Comparison of ENCODE assay signal across 8 cellular contexts in genomic region chr2:11466307-11467125, GRCh38. TPM values are rescaled to one million over a fixed set of nuclear protein-coding genes. Genes with fewer than 3 reads are reported as not detected.
DNase-seq lines count a peak whose midpoint lies in the region; ATAC-seq and TF ChIP-seq lines count a peak whose summit lies in the region.

No MANE protein-coding gene starts in this region.

- H4K8ac ChIP-seq in IMR-90 (ENCODE audit: low read depth in 2 of 2, low read length in 2 of 2) = peak overlapping the region; percentile 87 to 92; a peak in 3 of 4 replicates

- peaks cover 28% of the 10 kb centered on the region for H4K20me1 ChIP-seq in IMR-90 (ENCODE audit: insufficient read depth, low read length)

- no peak overlapping the region for H3K56ac ChIP-seq in IMR-90 (ENCODE audit: extremely low read depth, insufficient read depth, low read length)

- H3K9ac ChIP-seq in IMR-90 (ENCODE audit: low read depth, low read length) = peak overlapping the region; percentile 32

- H3K4ac ChIP-seq in IMR-90 (ENCODE audit: low read depth, low read length) = peak overlapping the region; percentile 11; the same call in 1 of the 2 replicates

- H3K27ac ChIP-seq in 22Rv1 = peak overlapping the region; percentile 71; the same call in 1 of the 2 replicates
- no peak overlapping the region for H3K27ac ChIP-seq in IMR-90 (ENCODE audit: insufficient read depth, low read length)
- H3K27ac ChIP-seq in left lung = peak overlapping the region; percentile 92 to 93
- H3K27ac ChIP-seq in tibial nerve = peak overlapping the region; percentile 79 to 96 (median 86)

- peaks cover 8 to 37% of the 10 kb centered on the region in 2 experiments; a peak in 3 of 4 replicates for H3K79me1 ChIP-seq in IMR-90 (ENCODE audit: low read depth in 1 of 2, low read length in 2 of 2)

- dilution Hi-C loops in IMR-90 (cut with HindIII; ENCODE audit: low sequenced_read_pairs, unreplicated experiment) = no loop called here

- no peak for TF ChIP-seq CTCF in 22Rv1 (IDR thresholded peaks at IDR 0.05)
- no peak for TF ChIP-seq CTCF in IMR-90 (conservative IDR thresholded peaks at IDR 0.05; ENCODE audit: low read depth, low read length)
- no peak for TF ChIP-seq CTCF in astrocyte of the cerebellum (IDR thresholded peaks at IDR 0.05; ENCODE audit: low read depth, low read length, missing control alignments)
- TF ChIP-seq CTCF in left lung (IDR thresholded peaks at IDR 0.05) = no peak
- TF ChIP-seq CTCF in tibial nerve (IDR thresholded peaks at IDR 0.05) = no peak

- peaks cover 7% of the 10 kb centered on the region; the same call in 1 of the 2 replicates for H3K4me1 ChIP-seq in IMR-90 (ENCODE audit: control insufficient read depth, insufficient read depth, low read length)
- H3K4me1 ChIP-seq in left lung = peaks cover 7 to 38% of the 10 kb centered on the region in 2 donors
- H3K4me1 ChIP-seq in tibial nerve = peaks cover 0 to 46% (median 17%) of the 10 kb centered on the region in 4 donors

- H4K91ac ChIP-seq in IMR-90 (ENCODE audit: insufficient read depth, low read depth, low read length) = 0 out of 2 replicates have a peak overlapping the region, but pooled peaks have one; percentile 42

- peaks cover 8% of the 10 kb centered on the region for H3K27me3 ChIP-seq in IMR-90 (ENCODE audit: control insufficient read depth, insufficient read depth, low read length)
- H3K27me3 ChIP-seq in left lung = no peaks in the 10 kb centered on the region
- H3K27me3 ChIP-seq in tibial nerve = no peaks in the 10 kb centered on the region

- peak overlapping the region; percentile 60 for H2AK9ac ChIP-seq in IMR-90 (replicated peaks; ENCODE audit: low read depth, low read length, poor library complexity)

- TF ChIP-seq EP300 in tibial nerve (IDR thresholded peaks at IDR 0.05) = no peak

- ATAC-seq in GM19372 (IDR thresholded peaks at IDR 0.05; ENCODE audit: low read depth, unreplicated experiment) (peak; percentile 9), IMR-90 (ENCODE audit: low read depth) (peak; percentile 22), left lung (peak; percentile 20)

- H2BK5ac ChIP-seq in IMR-90 (ENCODE audit: low read depth, low read length, poor library complexity, severe bottlenecking) = no peak overlapping the region

- in situ Hi-C loops in IMR-90 (cut with MboI; ENCODE audit: low sequenced_read_pairs) = no loop called here
- in situ Hi-C loops in astrocyte of the cerebellum (cut with HindIII; ENCODE audit: low sequenced_read_pairs) = no loop called here

- H4K5ac ChIP-seq in IMR-90 (ENCODE audit: low read depth, low read length) = peak overlapping the region; percentile 88

- POLR2A ChIA-PET in IMR-90 (lab: Charles Lee; ENCODE audit: unreplicated experiment) = no interaction called here

- peak overlapping the region; percentile 18 for H3K4me2 ChIP-seq in IMR-90 (ENCODE audit: low read depth, low read length)

- H3K36me3 ChIP-seq in IMR-90 (ENCODE audit: control insufficient read depth, insufficient read depth, low read length) (peaks cover 4% of the 10 kb centered on the region), left lung (peaks cover 0 to 9% of the 10 kb centered on the region in 2 donors), tibial nerve (peaks cover 0 to 5% (median 0%) of the 10 kb centered on the region in 3 donors)

- H3K18ac ChIP-seq in IMR-90 (ENCODE audit: low read depth, low read length) = no peak overlapping the region; the same call in 1 of the 2 replicates

- H3K14ac ChIP-seq in IMR-90 (replicated peaks; ENCODE audit: low read depth, low read length) = peak overlapping the region; percentile 51

- BruUV-seq in IMR-90 (replicated peaks; lab: Mats Ljungman, UMichigan) = no TSS peak

- TF ChIP-seq RAD21 in IMR-90 (IDR thresholded peaks at IDR 0.05; ENCODE audit: low read length) = no peak

- H2AK5ac ChIP-seq in IMR-90 (ENCODE audit: low read depth, low read length) = peak overlapping the region; percentile 91

- peaks cover 13% of the 10 kb centered on the region for H3K9me1 ChIP-seq in IMR-90 (ENCODE audit: insufficient read depth, low read length)

- H3K4me3 ChIP-seq in IMR-90 (ENCODE audit: insufficient read depth, low read depth, low read length) (peak overlapping the region; percentile 31), astrocyte of the cerebellum (ENCODE audit: low read depth, low read length) (peak overlapping the region; percentile 55), left lung (peak overlapping the region; percentile 72 to 77), tibial nerve (peak overlapping the region; percentile 53 to 91 (median 82))

- intact Hi-C loops in IMR-90 (cut with micrococcal nuclease) = no loop called here
- intact Hi-C loops in left lung (cut with DNase I) = no loop called here

- H2BK120ac ChIP-seq in IMR-90 (ENCODE audit: low read depth, low read length) = peak overlapping the region; percentile 39; the same call in 1 of the 2 replicates

- H2BK15ac ChIP-seq in IMR-90 (ENCODE audit: low read depth, low read length) = no peak overlapping the region

- no peak for TF ChIP-seq POLR2A in IMR-90 (IDR thresholded peaks at IDR 0.05; ENCODE audit: low read depth, low read length)
- no peak for TF ChIP-seq POLR2A in tibial nerve (IDR thresholded peaks at IDR 0.05)

- no peak for DNase-seq in IMR-90
- no peak for DNase-seq in astrocyte of the cerebellum (ENCODE audit: low read depth)
- DNase-seq in left lung = no peak
- DNase-seq in tibial nerve (ENCODE audit: low spot score in 2 of 2) = no peak
- no peak for DNase-seq in NK-92 treated with Interleukin-12 subunit alpha and Interleukin-12 subunit beta, amount 100 ng/mL, for 24 hours (lab: John Stamatoyannopoulos, UW)
- DNase-seq in cerebellum (ENCODE audit: low spot score) = no peak

- no CpG with 5 or more reads among the region's 26 CpGs for WGBS in IMR-90 (ENCODE audit: extremely low coverage in 2 of 2, insufficient read length in 1 of 2), 2 experiments
- WGBS in tibial nerve, 2 donors = 41 to 42% methylated on average over 26 of the region's 26 CpGs

- 0 out of 2 replicates have a peak overlapping the region, but pooled peaks have one; percentile 33 for H2BK20ac ChIP-seq in IMR-90 (ENCODE audit: low read depth, low read length)

- H2AFZ ChIP-seq in IMR-90 (replicated peaks; ENCODE audit: low read length, poor library complexity) = peak overlapping the region; percentile 97

- no peak overlapping the region for H3K23ac ChIP-seq in IMR-90 (ENCODE audit: low read depth, low read length)

- CTCF ChIA-PET in IMR-90 (lab: Yijun Ruan, JAX) = interaction anchor here (1.0 kb wide), 1 partner anchor 118 kb away, joined by 3 read pairs; no protein-coding TSS in a partner anchor

- H3K9me3 ChIP-seq in IMR-90 (ENCODE audit: control insufficient read depth, insufficient read depth, low read length) (no peaks in the 10 kb centered on the region), left lung (no peaks in the 10 kb centered on the region), tibial nerve (no peaks in the 10 kb centered on the region)

TF ChIP-seq in IMR-90, 13 proteins besides CTCF, POLR2A, EP300 and RAD21:
- no peak for TF ChIP-seq MXI1 (IDR thresholded peaks at IDR 0.05; ENCODE audit: borderline replicate concordance, low read depth, low read length)

RNA-seq across cellular contexts. Expression of gene E2F6, which starts 0.6 kb away (rescaled TPM):
- total RNA-seq in IMR-90 (2012; rRNA removed) (10.9 and 11.7 TPM in 2 replicates), left lung (10 to 100 TPM in 1 of 2 donors, 1 to 10 TPM in 1; 8.7 to 15.4 TPM), tibial nerve (10 to 100 TPM; 10.9 to 16.5 (median 13.8) TPM), cerebellum (11.2 TPM)
- 7.2 and 8.2 TPM in 2 replicates for polyA plus RNA-seq in IMR-90 (2012; rRNA removed)
- 5.7 and 10.5 TPM in 2 replicates for polyA plus RNA-seq in IMR-90 (2012; cell fraction: cytosol; rRNA removed)
- 10.2 and 21.8 TPM in 2 replicates for polyA plus RNA-seq in IMR-90 (2012; cell fraction: nucleus; rRNA removed; ENCODE audit: low replicate concordance)

Comparison
In these comparisons a context has a peak if more than half of its experiments do, and no peak if none do; other contexts are left out.
1. H3K4me3 ChIP-seq: peak in every context shown above with its lines; median percentile 82 in tibial nerve; 74 in left lung; 55 in astrocyte of the cerebellum; 31 in IMR-90.